Comparison of ENCODE assay signal across 14 cellular contexts in genomic region chr5:67030289-67031069, GRCh38.
DNase-seq lines count a peak whose midpoint lies in the region; ATAC-seq and TF ChIP-seq lines count a peak whose summit lies in the region.
"Had no signal": no experiment of that assay in that cellular context is flagged by ENCODE, and none has a peak within 500 bp of the region (broad histone marks: within the 10 kb centered on the region; RNA-seq: fewer than 3 reads in every experiment).

No MANE protein-coding gene starts in this region.

- no peak overlapping the region for H3K27ac ChIP-seq in effector memory CD4-positive, alpha-beta T cell (ENCODE audit: insufficient read depth, low read length, poor library complexity, severe bottlenecking)
- H3K27ac ChIP-seq: SK-N-MC had no signal

- no peaks in the 10 kb centered on the region for H3K36me3 ChIP-seq in effector memory CD4-positive, alpha-beta T cell (ENCODE audit: control insufficient read depth, insufficient read depth, low read length)

- H3K27me3 Mint-ChIP-seq in activated naive CD8-positive, alpha-beta T cell treated with anti-CD3 and anti-CD28 coated beads, Interleukin-2, amount 50 U/mL, for 24 hours: no peaks in the 10 kb centered on the region
- H3K27me3 Mint-ChIP-seq in activated CD8-positive, alpha-beta memory T cell treated with anti-CD3 and anti-CD28 coated beads, Interleukin-2, amount 10 ng/mL, durations not matched to agents 7 days and 5 days: no peaks in the 10 kb centered on the region
- H3K27me3 Mint-ChIP-seq: activated B cell treated with CpG ODN at 0.5 μM for 24 hours had no signal

- peaks cover 7% of the 10 kb centered on the region for H3K4me1 ChIP-seq in effector memory CD4-positive, alpha-beta T cell (ENCODE audit: control insufficient read depth, insufficient read depth, low read length, poor library complexity, severe bottlenecking)

- H3K4me3 ChIP-seq in AG09309 (ENCODE audit: control insufficient read depth, low read depth, low read length): no peak overlapping the region
- no peak overlapping the region for H3K4me3 ChIP-seq in effector memory CD4-positive, alpha-beta T cell (ENCODE audit: insufficient read depth, low read depth, low read length, poor library complexity, severe bottlenecking)
- H3K4me3 ChIP-seq: SK-N-MC had no signal

- peak overlapping the region; percentile 56 for H3K4me3 Mint-ChIP-seq in activated naive CD8-positive, alpha-beta T cell treated with anti-CD3 and anti-CD28 coated beads, Interleukin-2, amount 50 U/mL, for 24 hours
- H3K4me3 Mint-ChIP-seq in activated CD8-positive, alpha-beta memory T cell treated with anti-CD3 and anti-CD28 coated beads, Interleukin-2, amount 10 ng/mL, durations not matched to agents 7 days and 5 days: no peak overlapping the region
- H3K4me3 Mint-ChIP-seq: activated B cell treated with CpG ODN at 0.5 μM for 24 hours, CD14-positive monocyte had no signal

- peak; percentile 53 for ATAC-seq in activated naive CD8-positive, alpha-beta T cell treated with anti-CD3 and anti-CD28 coated beads, Interleukin-2, amount 50 U/mL, for 24 hours
- peak; percentile 21 for ATAC-seq in left lobe of liver
- no peak for ATAC-seq in activated CD8-positive, alpha-beta memory T cell treated with anti-CD3 and anti-CD28 coated beads, Interleukin-2, amount 10 ng/mL, durations not matched to agents 7 days and 5 days

- H3K4me1 Mint-ChIP-seq in activated naive CD8-positive, alpha-beta T cell treated with anti-CD3 and anti-CD28 coated beads, Interleukin-2, amount 50 U/mL, for 24 hours: peaks cover 93% of the 10 kb centered on the region
- H3K4me1 Mint-ChIP-seq in activated CD8-positive, alpha-beta memory T cell treated with anti-CD3 and anti-CD28 coated beads, Interleukin-2, amount 10 ng/mL, durations not matched to agents 7 days and 5 days: peaks cover 34% of the 10 kb centered on the region

- H3K27ac Mint-ChIP-seq in activated naive CD8-positive, alpha-beta T cell treated with anti-CD3 and anti-CD28 coated beads, Interleukin-2, amount 50 U/mL, for 24 hours: peak overlapping the region; percentile 98
- H3K27ac Mint-ChIP-seq in activated CD8-positive, alpha-beta memory T cell treated with anti-CD3 and anti-CD28 coated beads, Interleukin-2, amount 10 ng/mL, durations not matched to agents 7 days and 5 days: no peak overlapping the region
- H3K27ac Mint-ChIP-seq: activated B cell treated with CpG ODN at 0.5 μM for 24 hours, CD14-positive monocyte had no signal

- no peaks in the 10 kb centered on the region for H3K9me3 Mint-ChIP-seq in activated naive CD8-positive, alpha-beta T cell treated with anti-CD3 and anti-CD28 coated beads, Interleukin-2, amount 50 U/mL, for 24 hours
- H3K9me3 Mint-ChIP-seq in activated CD8-positive, alpha-beta memory T cell treated with anti-CD3 and anti-CD28 coated beads, Interleukin-2, amount 10 ng/mL, durations not matched to agents 7 days and 5 days (ENCODE audit: low read depth): no peaks in the 10 kb centered on the region
- H3K9me3 Mint-ChIP-seq: activated B cell treated with CpG ODN at 0.5 μM for 24 hours, CD14-positive monocyte had no signal

- peaks cover 8% of the 10 kb centered on the region for H3K36me3 Mint-ChIP-seq in activated naive CD8-positive, alpha-beta T cell treated with anti-CD3 and anti-CD28 coated beads, Interleukin-2, amount 50 U/mL, for 24 hours (ENCODE audit: low read depth)
- H3K36me3 Mint-ChIP-seq in activated CD8-positive, alpha-beta memory T cell treated with anti-CD3 and anti-CD28 coated beads, Interleukin-2, amount 10 ng/mL, durations not matched to agents 7 days and 5 days: no peaks in the 10 kb centered on the region
- H3K36me3 Mint-ChIP-seq: CD14-positive monocyte had no signal

- peak; percentile 51 for DNase-seq in AG09309 (ENCODE audit: low read depth)
- DNase-seq in GM04503 (ENCODE audit: low read depth): peak; percentile 57
- no peak for DNase-seq in activated naive CD8-positive, alpha-beta T cell treated with anti-CD3 and anti-CD28 coated beads, Interleukin-2, amount 50 U/mL, for 24 hours
- no peak for DNase-seq in left lobe of liver (ENCODE audit: low spot score)
- DNase-seq in NCI-H1048 (lab: John Stamatoyannopoulos, UW): no peak
- DNase-seq in NCI-H345 treated with DMSO at 0.1 percent for 48 hours (lab: John Stamatoyannopoulos, UW; ENCODE audit: unreplicated experiment): no peak
- no peak for DNase-seq in activated CD8-positive, alpha-beta memory T cell treated with anti-CD3 and anti-CD28 coated beads, Interleukin-2, amount 10 ng/mL, durations not matched to agents 7 days and 5 days
- DNase-seq in effector memory CD4-positive, alpha-beta T cell: no peak
- DNase-seq: activated B cell treated with CpG ODN at 0.5 μM for 24 hours; activated T-cell treated with anti-CD3 and anti-CD28 coated beads, Interleukin-2, amount 50 U/mL, for 48 hours; H7; midbrain had no signal

- CTCF ChIA-PET in activated CD8-positive, alpha-beta memory T cell treated with anti-CD3 and anti-CD28 coated beads, Interleukin-2, amount 10 ng/mL, durations not matched to agents 7 days and 5 days (lab: Charles Lee): no interaction called here

- H3K27me3 ChIP-seq in effector memory CD4-positive, alpha-beta T cell (replicated peaks; ENCODE audit: control insufficient read depth, insufficient read depth, low read length, poor library complexity, severe bottlenecking): no peaks in the 10 kb centered on the region

- no peaks in the 10 kb centered on the region for H3K9me3 ChIP-seq in effector memory CD4-positive, alpha-beta T cell (ENCODE audit: control insufficient read depth, low read length)

- no peak for TF ChIP-seq CTCF in AG09309 (IDR thresholded peaks at IDR 0.05; ENCODE audit: control insufficient read depth, insufficient read depth, low read depth, low read length, missing control alignments)

Comparison
In these comparisons a context has a peak if more than half of its experiments do, and no peak if none do; other contexts are left out.
1. DNase-seq: peak in AG09309 (single experiment) and GM04503 (single experiment); none in activated naive CD8-positive, alpha-beta T cell treated with anti-CD3 and anti-CD28 coated beads, Interleukin-2, amount 50 U/mL, for 24 hours (single experiment), left lobe of liver (single experiment), NCI-H1048 (single experiment), NCI-H345 treated with DMSO at 0.1 percent for 48 hours (single experiment), activated CD8-positive, alpha-beta memory T cell treated with anti-CD3 and anti-CD28 coated beads, Interleukin-2, amount 10 ng/mL, durations not matched to agents 7 days and 5 days (single experiment) and effector memory CD4-positive, alpha-beta T cell (0 of 3).